ENCODE assay signal across 24 cellular contexts in the genomic region with DNA sequence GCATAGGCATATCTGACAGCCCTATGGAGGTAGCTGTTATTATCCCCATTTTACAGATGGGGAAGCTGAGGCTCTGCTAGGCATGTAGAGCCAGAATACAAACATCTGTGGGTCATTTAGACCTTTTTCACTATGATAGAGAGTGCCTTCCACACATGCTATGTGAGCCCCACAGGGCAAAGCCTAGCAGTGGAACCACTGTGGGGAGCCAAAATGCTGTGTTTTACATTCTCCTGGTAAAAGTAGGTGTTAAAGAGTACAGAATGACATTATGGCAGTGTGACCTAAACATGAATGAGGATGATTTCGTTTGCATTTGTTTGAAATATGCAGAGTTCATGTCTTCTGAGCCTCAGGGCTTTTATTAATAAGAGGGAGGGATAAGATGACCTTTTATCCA.
DNase-seq lines count a peak whose midpoint lies in the region; FAIRE-seq and TF ChIP-seq lines count a peak whose summit lies in the region.
"Had no signal": no experiment of that assay in that cellular context is flagged by ENCODE, and none has a peak within 500 bp of the region (broad histone marks: within the 10 kb centered on the region; RNA-seq: fewer than 3 reads in every experiment).

No MANE protein-coding gene starts in this region.

- no peak overlapping the region for H2AFZ ChIP-seq in SK-N-SH (ENCODE audit: low read depth)
- no peak overlapping the region for H2AFZ ChIP-seq in keratinocyte (ENCODE audit: control insufficient read depth, low read length)

- peaks cover 1% of the 10 kb centered on the region for H3K36me3 Mint-ChIP-seq in activated naive CD8-positive, alpha-beta T cell treated with anti-CD3 and anti-CD28 coated beads for 36 hours
- H3K36me3 Mint-ChIP-seq: activated naive CD4-positive, alpha-beta T cell treated with anti-CD3 and anti-CD28 coated beads, Interleukin-2, amount 10 ng/mL, durations not matched to agents 7 days and 5 days had no signal

- no peak overlapping the region for H3K4me3 Mint-ChIP-seq in activated naive CD8-positive, alpha-beta T cell treated with anti-CD3 and anti-CD28 coated beads for 36 hours
- H3K4me3 Mint-ChIP-seq: activated CD4-positive, alpha-beta memory T cell treated with anti-CD3 and anti-CD28 coated beads, Interleukin-2, amount 10 ng/mL, durations not matched to agents 7 days and 5 days; activated naive CD4-positive, alpha-beta T cell treated with anti-CD3 and anti-CD28 coated beads, Interleukin-2, amount 10 ng/mL, durations not matched to agents 7 days and 5 days; activated T-helper 17 cell treated with anti-CD3 and anti-CD28 coated beads, Interleukin-2, amount 50 U/mL, for 72 hours had no signal

- H3K9me2 ChIP-seq in SK-N-SH: no peaks in the 10 kb centered on the region

- H3K27me3 Mint-ChIP-seq in activated naive CD8-positive, alpha-beta T cell treated with anti-CD3 and anti-CD28 coated beads for 36 hours: peaks cover 61% of the 10 kb centered on the region
- H3K27me3 Mint-ChIP-seq: progenitor cell of endocrine pancreas had no signal

- H3K4me1 Mint-ChIP-seq in activated naive CD8-positive, alpha-beta T cell treated with anti-CD3 and anti-CD28 coated beads for 36 hours: no peaks in the 10 kb centered on the region

- CTCF ChIA-PET in AG04450 (lab: Charles Lee) (interaction anchor here (1.3 to 2.2 kb wide), 2 partner anchors 48 to 288 kb away, joined by 3 to 7 read pairs; no protein-coding TSS in a partner anchor), SK-N-SH (lab: Yijun Ruan, JAX) (interaction anchor here (1.0 kb wide), 1 partner anchor 346 kb away, joined by 3 read pairs; no protein-coding TSS in a partner anchor)

- H3K79me2 ChIP-seq in SK-N-SH (ENCODE audit: insufficient read depth): no peaks in the 10 kb centered on the region
- no peaks in the 10 kb centered on the region for H3K79me2 ChIP-seq in keratinocyte (ENCODE audit: control insufficient read depth, insufficient read depth, low read length)

- TF ChIP-seq POLR2A in testis (IDR thresholded peaks at IDR 0.05): no peak

- H3K9me3 ChIP-seq in AG04450 (ENCODE audit: control insufficient read depth, insufficient read depth, low read length) (no peaks in the 10 kb centered on the region), SK-N-SH (no peaks in the 10 kb centered on the region), keratinocyte (ENCODE audit: control insufficient read depth, low read depth, low read length) (no peaks in the 10 kb centered on the region), testis (no peaks in the 10 kb centered on the region)
- H3K9me3 ChIP-seq: BLaER1, body of pancreas, sigmoid colon, tibial artery had no signal

- no peaks in the 10 kb centered on the region for H3K9me1 ChIP-seq in keratinocyte (ENCODE audit: control insufficient read depth, extremely low read depth, insufficient read depth, low read length)

- no peaks in the 10 kb centered on the region for H3F3A ChIP-seq in SK-N-SH (replicated peaks; ENCODE audit: insufficient read depth)

- intact Hi-C loops in testis (cut with DNase I; ENCODE audit: low total_unique reads): no loop called here

- dilution Hi-C loops in keratinocyte (cut with MboI; ENCODE audit: extremely low pct_ligation_motif_present, low sequenced_read_pairs): no loop called here

- H3K4me1 ChIP-seq in SK-N-SH (ENCODE audit: control insufficient read depth in 1 of 2, insufficient read depth in 2 of 2, low read depth in 1 of 2, low read length in 1 of 2) (peaks cover 0 to 8% of the 10 kb centered on the region in 2 experiments; a peak in 2 of 4 replicates), keratinocyte (ENCODE audit: control insufficient read depth, extremely low read depth, insufficient read depth, low read length) (peaks cover 20% of the 10 kb centered on the region), testis (no peaks in the 10 kb centered on the region)
- H3K4me1 ChIP-seq: BLaER1, body of pancreas, sigmoid colon, tibial artery had no signal

- TF ChIP-seq CTCF in AG04450 (IDR thresholded peaks at IDR 0.05; ENCODE audit: low read depth, low read length): peak; percentile 2; the same call in 1 of the 2 replicates
- no peak for TF ChIP-seq CTCF in SK-N-SH (IDR thresholded peaks at IDR 0.05)
- TF ChIP-seq CTCF in keratinocyte (optimal IDR thresholded peaks at IDR 0.05 in 1 of 3, IDR thresholded peaks at IDR 0.05 in 1 of 3, conservative IDR thresholded peaks at IDR 0.05 in 1 of 3; ENCODE audit: extremely low read depth in 1 of 3, insufficient read depth in 2 of 3, low read length in 3 of 3): peak in 1 of 3 experiments; percentile 25
- no peak for TF ChIP-seq CTCF in testis (IDR thresholded peaks at IDR 0.05)

- H3K27ac Mint-ChIP-seq in activated naive CD8-positive, alpha-beta T cell treated with anti-CD3 and anti-CD28 coated beads for 36 hours: no peak overlapping the region
- H3K27ac Mint-ChIP-seq: activated CD4-positive, alpha-beta memory T cell treated with anti-CD3 and anti-CD28 coated beads, Interleukin-2, amount 10 ng/mL, durations not matched to agents 7 days and 5 days; activated naive CD4-positive, alpha-beta T cell treated with anti-CD3 and anti-CD28 coated beads, Interleukin-2, amount 10 ng/mL, durations not matched to agents 7 days and 5 days; activated T-helper 17 cell treated with anti-CD3 and anti-CD28 coated beads, Interleukin-2, amount 50 U/mL, for 72 hours; progenitor cell of endocrine pancreas had no signal

- no peaks in the 10 kb centered on the region for H3K9me3 Mint-ChIP-seq in activated naive CD8-positive, alpha-beta T cell treated with anti-CD3 and anti-CD28 coated beads for 36 hours
- H3K9me3 Mint-ChIP-seq: activated CD4-positive, alpha-beta memory T cell treated with anti-CD3 and anti-CD28 coated beads, Interleukin-2, amount 10 ng/mL, durations not matched to agents 7 days and 5 days; activated naive CD4-positive, alpha-beta T cell treated with anti-CD3 and anti-CD28 coated beads, Interleukin-2, amount 10 ng/mL, durations not matched to agents 7 days and 5 days; activated T-helper 17 cell treated with anti-CD3 and anti-CD28 coated beads, Interleukin-2, amount 50 U/mL, for 72 hours had no signal

- WGBS in SK-N-SH (ENCODE audit: low lambda C conversion rate): 10% methylated on average over 1 of the region's 1 CpG
- 83 to 100% methylated on average over 1 of the region's 1 CpG for WGBS in testis, 2 donors

- no peak overlapping the region for H3K4me2 ChIP-seq in SK-N-SH
- H3K4me2 ChIP-seq in keratinocyte (ENCODE audit: control insufficient read depth, extremely low read depth, insufficient read depth, low read depth, low read length): peak overlapping the region; percentile 6
- H3K4me2 ChIP-seq: BLaER1 had no signal

- no peaks in the 10 kb centered on the region for H4K20me1 ChIP-seq in SK-N-SH (ENCODE audit: insufficient read depth)
- no peaks in the 10 kb centered on the region for H4K20me1 ChIP-seq in keratinocyte (ENCODE audit: control insufficient read depth, extremely low read depth, insufficient read depth, low read length)
- H4K20me1 ChIP-seq: BLaER1 had no signal

- POLR2A ChIA-PET in AG04450 (lab: Yijun Ruan, JAX): no interaction called here
- POLR2A ChIA-PET in SK-N-SH (lab: Yijun Ruan, JAX): no interaction called here

- no peak overlapping the region for H3K27ac ChIP-seq in AG04450 (ENCODE audit: low read depth, low read length)
- no peak overlapping the region for H3K27ac ChIP-seq in SK-N-SH (ENCODE audit: low read depth in 2 of 2, low read length in 1 of 2)
- no peak overlapping the region for H3K27ac ChIP-seq in keratinocyte (ENCODE audit: control insufficient read depth, insufficient read depth, low read length)
- no peak overlapping the region for H3K27ac ChIP-seq in testis
- H3K27ac ChIP-seq: BLaER1, body of pancreas, sigmoid colon, tibial artery had no signal

- TF ChIP-seq RAD21 in SK-N-SH (IDR thresholded peaks at IDR 0.05; ENCODE audit: low read length): peak; percentile 48

- DNase-seq in AG04450 (ENCODE audit: low read depth, low spot score) (no peak), HT-29 (ENCODE audit: low spot score) (peak; percentile 29), SK-N-SH (no peak), keratinocyte (ENCODE audit: low read depth, low spot score) (no peak), testis (no peak), occipital lobe (lab: John Stamatoyannopoulos, UW) (no peak)
- no peak for DNase-seq in activated naive CD8-positive, alpha-beta T cell treated with anti-CD3 and anti-CD28 coated beads for 36 hours
- DNase-seq: activated CD4-positive, alpha-beta memory T cell treated with anti-CD3 and anti-CD28 coated beads, Interleukin-2, amount 10 ng/mL, durations not matched to agents 7 days and 5 days; activated CD8-positive, alpha-beta memory T cell treated with anti-CD3 and anti-CD28 coated beads, Interleukin-2, amount 50 U/mL, for 48 hours; activated naive CD4-positive, alpha-beta T cell treated with anti-CD3 and anti-CD28 coated beads, Interleukin-2, amount 10 ng/mL, durations not matched to agents 7 days and 5 days; DMS153; GOT3; hypothalamus; KG1; NCI-H2081 treated with DMSO at 0.1 percent for 48 hours; sigmoid colon; stimulated activated CD4-positive, alpha-beta T cell treated with anti-CD3 and anti-CD28 coated beads, Interleukin-12 subunit alpha, Interleukin-12 subunit beta, amount 100 ng/mL, for 4 hours; stimulated activated CD4-positive, alpha-beta T cell treated with anti-CD3 and anti-CD28 coated beads, Interleukin-4, amount 100 ng/mL, for 1 hour; tibial artery had no signal

- TF ChIP-seq EP300 in SK-N-SH (IDR thresholded peaks at IDR 0.05; ENCODE audit: borderline replicate concordance in 1 of 2, low read depth in 1 of 2, low read length in 1 of 2): no peak

- peak; percentile 20 for FAIRE-seq in keratinocyte (lab: Jason Lieb, UNC)
- FAIRE-seq: GM12891 had no signal

- no peaks in the 10 kb centered on the region for H3K36me3 ChIP-seq in SK-N-SH (replicated peaks in 1 of 2; ENCODE audit: control insufficient read depth in 1 of 2, insufficient read depth in 2 of 2, low read length in 1 of 2)
- no peaks in the 10 kb centered on the region for H3K36me3 ChIP-seq in keratinocyte (ENCODE audit: control insufficient read depth in 2 of 2, extremely low read depth in 1 of 2, insufficient read depth in 2 of 2, low read length in 2 of 2)
- no peaks in the 10 kb centered on the region for H3K36me3 ChIP-seq in testis (ENCODE audit: low read depth, missing control alignments)
- H3K36me3 ChIP-seq: BLaER1, sigmoid colon, tibial artery had no signal

- H3K9ac ChIP-seq in SK-N-SH (no peak overlapping the region), keratinocyte (ENCODE audit: control insufficient read depth, extremely low read depth, insufficient read depth, low read length) (no peak overlapping the region)
- H3K9ac ChIP-seq: BLaER1 had no signal

- no peaks in the 10 kb centered on the region for H3K27me3 ChIP-seq in AG04450 (ENCODE audit: control insufficient read depth, insufficient read depth, low read length)
- H3K27me3 ChIP-seq in SK-N-SH (ENCODE audit: insufficient read depth): no peaks in the 10 kb centered on the region
- H3K27me3 ChIP-seq in keratinocyte (ENCODE audit: control insufficient read depth, extremely low read depth, insufficient read depth, low read length): no peaks in the 10 kb centered on the region
- no peaks in the 10 kb centered on the region for H3K27me3 ChIP-seq in testis
- H3K27me3 ChIP-seq: BLaER1, body of pancreas, sigmoid colon had no signal

- H3K4me3 ChIP-seq in AG04450 (ENCODE audit: low read depth, low read length): no peak overlapping the region
- no peak overlapping the region for H3K4me3 ChIP-seq in SK-N-SH (ENCODE audit: low read depth in 2 of 2, low read length in 1 of 2)
- H3K4me3 ChIP-seq in keratinocyte (ENCODE audit: control insufficient read depth in 2 of 3, extremely low read depth in 1 of 3, insufficient read depth in 2 of 3, low read depth in 1 of 3, low read length in 3 of 3): no peak overlapping the region
- H3K4me3 ChIP-seq in testis: no peak overlapping the region
- H3K4me3 ChIP-seq: BLaER1, body of pancreas, sigmoid colon, tibial artery had no signal
